14 cellular contexts compared by ENCODE assay signal in the genomic region with DNA sequence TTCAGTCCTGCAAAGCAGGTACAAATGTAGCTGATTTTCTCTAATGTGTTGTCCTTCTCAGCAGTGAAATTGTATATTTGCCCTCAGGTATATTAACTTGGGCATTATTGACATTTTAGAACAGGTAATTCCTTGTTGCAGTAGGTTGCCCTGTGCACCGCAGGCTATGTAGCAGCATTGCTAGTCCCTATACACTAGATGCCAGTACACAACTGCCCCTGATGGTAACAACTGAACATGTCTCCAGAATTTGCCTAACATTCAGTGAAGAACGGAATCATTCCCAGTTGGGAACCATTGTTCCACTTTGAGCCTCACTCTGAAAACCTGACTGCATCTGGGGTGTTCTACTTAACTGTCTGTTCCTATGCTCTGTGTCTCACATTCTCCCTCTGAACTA. TPM values are rescaled to one million over a fixed set of nuclear protein-coding genes. Genes with fewer than 3 reads are reported as not detected.
DNase-seq lines count a peak whose midpoint lies in the region; ATAC-seq and TF ChIP-seq lines count a peak whose summit lies in the region.
"Had no signal": no experiment of that assay in that cellular context is flagged by ENCODE, and none has a peak within 500 bp of the region (broad histone marks: within the 10 kb centered on the region; RNA-seq: fewer than 3 reads in every experiment).

No MANE protein-coding gene starts in this region.

- H3F3A ChIP-seq in neural progenitor cell (ENCODE audit: low read depth) = peaks cover 22% of the 10 kb centered on the region

- WGBS in thyroid gland, 2 donors = 90 to 98% methylated on average over 2 of the region's 2 CpGs

- no peak overlapping the region for H3K4me3 ChIP-seq in neural progenitor cell
- no peak overlapping the region for H3K4me3 ChIP-seq in thyroid gland (replicated peaks in 1 of 3)
- H3K4me3 ChIP-seq: ascending aorta had no signal

- peaks cover 10% of the 10 kb centered on the region for H3K9me3 Mint-ChIP-seq in chondrocyte (ENCODE audit: low read depth)
- H3K9me3 Mint-ChIP-seq in neural progenitor cell = peaks cover 13% of the 10 kb centered on the region
- H3K9me3 Mint-ChIP-seq: natural killer cell had no signal

- H3K4me1 Mint-ChIP-seq in chondrocyte (ENCODE audit: low read depth) (peaks cover 24% of the 10 kb centered on the region), neural progenitor cell (peaks cover 33% of the 10 kb centered on the region)

- H3K36me3 ChIP-seq in neural progenitor cell (no peaks in the 10 kb centered on the region), thyroid gland (no peaks in the 10 kb centered on the region)
- H3K36me3 ChIP-seq: ascending aorta had no signal

- ATAC-seq in HG02981 (IDR thresholded peaks at IDR 0.05; ENCODE audit: unreplicated experiment) = no peak
- ATAC-seq: natural killer cell had no signal

- H2AFZ ChIP-seq in neural progenitor cell (replicated peaks) = peak overlapping the region; percentile 61

- no peak for TF ChIP-seq POLR2A in thyroid gland (IDR thresholded peaks at IDR 0.05)

- H3K27ac ChIP-seq in neural progenitor cell (peak overlapping the region; percentile 85), thyroid gland (no peak overlapping the region)
- H3K27ac ChIP-seq: ascending aorta had no signal

- no peaks in the 10 kb centered on the region for H4K20me1 ChIP-seq in neural progenitor cell (ENCODE audit: low read depth)

- H3K27me3 ChIP-seq in neural progenitor cell (no peaks in the 10 kb centered on the region), thyroid gland (no peaks in the 10 kb centered on the region)
- H3K27me3 ChIP-seq: ascending aorta had no signal

- H3K9ac ChIP-seq in neural progenitor cell = no peak overlapping the region

- no peak overlapping the region for H3K27ac Mint-ChIP-seq in chondrocyte (ENCODE audit: unreplicated experiment)
- H3K27ac Mint-ChIP-seq in neural progenitor cell = no peak overlapping the region
- H3K27ac Mint-ChIP-seq: natural killer cell had no signal

- H3K4me1 ChIP-seq in neural progenitor cell = peaks cover 37% of the 10 kb centered on the region
- peaks cover 0 to 9% of the 10 kb centered on the region in 2 donors for H3K4me1 ChIP-seq in thyroid gland
- H3K4me1 ChIP-seq: ascending aorta had no signal

- intact Hi-C loops in thyroid gland (cut with DNase I) = loop anchor here (10.0 kb wide), 1 partner anchor 73 kb away; no protein-coding TSS in a partner anchor

- DNase-seq in DMS 273 (lab: John Stamatoyannopoulos, UW; ENCODE audit: unreplicated experiment) = peak; percentile 5
- DNase-seq in DMS 273 treated with DMSO at 0.1 percent for 48 hours (lab: John Stamatoyannopoulos, UW) = no peak
- DNase-seq in NAMALWA (ENCODE audit: low spot score) = peak; percentile 5
- no peak for DNase-seq in chondrocyte (ENCODE audit: low spot score)
- DNase-seq in neural progenitor cell (ENCODE audit: low spot score) = peak; percentile 59
- DNase-seq in activated CD8-positive, alpha-beta memory T cell treated with anti-CD3 and anti-CD28 coated beads, Interleukin-2, amount 50 U/mL, for 4 hours = no peak
- DNase-seq in thyroid gland = no peak
- DNase-seq: 8988T, activated gamma-delta T cell, natural killer cell, NCI-H1048, substantia nigra had no signal

- H3K4me2 ChIP-seq in neural progenitor cell = peak overlapping the region; percentile 55

- TF ChIP-seq CTCF in chondrocyte (IDR thresholded peaks at IDR 0.05) = peak; percentile 41
- TF ChIP-seq CTCF in neural progenitor cell (IDR thresholded peaks at IDR 0.05) = peak; percentile 32
- TF ChIP-seq CTCF in thyroid gland (IDR thresholded peaks at IDR 0.05) = no peak

- no peaks in the 10 kb centered on the region for H3K27me3 Mint-ChIP-seq in chondrocyte (ENCODE audit: low read depth)
- no peaks in the 10 kb centered on the region for H3K27me3 Mint-ChIP-seq in neural progenitor cell (ENCODE audit: insufficient read depth, low read depth)

- H3K36me3 Mint-ChIP-seq in chondrocyte (ENCODE audit: low read depth) (peaks cover 1% of the 10 kb centered on the region), neural progenitor cell (peaks cover 3% of the 10 kb centered on the region)
- H3K36me3 Mint-ChIP-seq: natural killer cell had no signal

- H3K9me3 ChIP-seq in neural progenitor cell (ENCODE audit: low read depth) (no peaks in the 10 kb centered on the region), thyroid gland (no peaks in the 10 kb centered on the region)

- H3K4me3 Mint-ChIP-seq in chondrocyte (ENCODE audit: unreplicated experiment) = no peak overlapping the region
- H3K4me3 Mint-ChIP-seq in neural progenitor cell = no peak overlapping the region
- H3K4me3 Mint-ChIP-seq: natural killer cell had no signal

- no peaks in the 10 kb centered on the region for H3K79me2 ChIP-seq in neural progenitor cell (ENCODE audit: low read depth)

RNA-seq across cellular contexts. Expression of gene TFPI, which starts 23.1 kb away (rescaled TPM):
- 116 to 173 TPM (median 161 TPM) in 3 replicates for total RNA-seq in chondrocyte
- total RNA-seq in neural progenitor cell (ENCODE audit: low replicate concordance) = 12.9 and 16.6 TPM in 2 replicates
- total RNA-seq in thyroid gland = 100 to 1,000 TPM in 3 of 4 donors, 10 to 100 TPM in 1; 56.7 to 208 (median 144) TPM

Comparison
In these comparisons a context has a peak if more than half of its experiments do, and no peak if none do; other contexts are left out.
1. DNase-seq: peak in DMS 273 (single experiment), NAMALWA (single experiment) and neural progenitor cell (single experiment); none in DMS 273 treated with DMSO at 0.1 percent for 48 hours (single experiment), chondrocyte (single experiment), activated CD8-positive, alpha-beta memory T cell treated with anti-CD3 and anti-CD28 coated beads, Interleukin-2, amount 50 U/mL, for 4 hours (single experiment) and thyroid gland (0 of 2).
2. CTCF ChIP-seq: peak in chondrocyte (single experiment) and neural progenitor cell (single experiment); none in thyroid gland (0 of 6).